17 cellular contexts compared by ENCODE assay signal in the genomic region with DNA sequence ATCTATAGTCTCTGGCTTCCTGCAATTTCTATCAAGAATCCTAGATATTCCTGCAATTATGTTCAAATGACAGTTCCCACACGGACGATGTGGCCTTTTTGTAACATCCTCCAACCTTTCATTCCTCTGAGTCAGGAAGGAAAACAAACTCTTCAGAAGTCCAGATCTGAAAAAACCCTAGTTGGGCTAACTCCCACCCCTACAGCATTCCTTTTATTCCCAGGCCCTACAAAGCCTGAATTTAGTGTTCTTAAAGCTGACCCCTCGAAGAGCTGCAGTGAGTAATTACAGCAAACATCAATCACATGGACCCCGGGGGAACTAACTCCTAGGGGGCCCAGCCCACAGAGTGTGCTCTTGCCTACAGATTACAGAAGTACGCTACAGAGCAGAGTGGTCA.
A peak's percentile ranks its signal among the peaks of the same experiment; 100 is the strongest.
DNase-seq lines count a peak whose midpoint lies in the region; ATAC-seq and TF ChIP-seq lines count a peak whose summit lies in the region.
"Had no signal": no experiment of that assay in that cellular context is flagged by ENCODE, and none has a peak within 500 bp of the region (broad histone marks: within the 10 kb centered on the region; RNA-seq: fewer than 3 reads in every experiment).

No MANE protein-coding gene starts in this region.

- ATAC-seq in activated naive CD4-positive, alpha-beta T cell treated with anti-CD3 and anti-CD28 coated beads, Interleukin-2, amount 50 U/mL, for 72 hours, result no peak
- ATAC-seq: HCT116; stimulated activated naive B cell treated with anti-CD40 and anti-IgM and Interleukin-4, amounts not matched to agents 10 μg/mL and 1 μg/mL and 100 μg/mL, for 72 hours had no signal

- H3K27ac Mint-ChIP-seq in activated naive CD4-positive, alpha-beta T cell treated with anti-CD3 and anti-CD28 coated beads, Interleukin-2, amount 50 U/mL, for 72 hours, result peak overlapping the region; percentile 33 to 69
- peak overlapping the region; percentile 67 for H3K27ac Mint-ChIP-seq in progenitor cell of endocrine pancreas
- H3K27ac Mint-ChIP-seq in endothelial cell (ENCODE audit: unreplicated experiment), result no peak overlapping the region
- H3K27ac Mint-ChIP-seq: stimulated activated naive B cell treated with anti-CD40 and anti-IgM and Interleukin-4, amounts not matched to agents 10 μg/mL and 1 μg/mL and 100 μg/mL, for 72 hours had no signal

- peaks cover 23% of the 10 kb centered on the region for H3K36me3 ChIP-seq in ectodermal cell (ENCODE audit: control insufficient read depth, insufficient read depth, low read length)
- no peaks in the 10 kb centered on the region for H3K36me3 ChIP-seq in hepatocyte (replicated peaks; ENCODE audit: insufficient read depth, low read depth)
- H3K36me3 ChIP-seq: WERI-Rb-1 had no signal

- no peak overlapping the region for H3K4me2 ChIP-seq in hepatocyte
- H3K4me2 ChIP-seq: smooth muscle cell had no signal

- no peaks in the 10 kb centered on the region for H3K27me3 Mint-ChIP-seq in progenitor cell of endocrine pancreas
- peaks cover 5% of the 10 kb centered on the region for H3K27me3 Mint-ChIP-seq in endothelial cell (ENCODE audit: unreplicated experiment)
- H3K27me3 Mint-ChIP-seq: central memory CD8-positive, alpha-beta T cell; stimulated activated naive B cell treated with anti-CD40 and anti-IgM and Interleukin-4, amounts not matched to agents 10 μg/mL and 1 μg/mL and 100 μg/mL, for 72 hours had no signal

- H3K4me1 Mint-ChIP-seq in progenitor cell of endocrine pancreas (ENCODE audit: low read depth), result peaks cover 46% of the 10 kb centered on the region
- peaks cover 17% of the 10 kb centered on the region for H3K4me1 Mint-ChIP-seq in endothelial cell (ENCODE audit: unreplicated experiment)

- no peaks in the 10 kb centered on the region for H3K9me3 Mint-ChIP-seq in activated naive CD4-positive, alpha-beta T cell treated with anti-CD3 and anti-CD28 coated beads, Interleukin-2, amount 50 U/mL, for 72 hours
- H3K9me3 Mint-ChIP-seq in progenitor cell of endocrine pancreas (ENCODE audit: low read depth) (peaks cover 1% of the 10 kb centered on the region), endothelial cell (ENCODE audit: unreplicated experiment) (no peaks in the 10 kb centered on the region)
- H3K9me3 Mint-ChIP-seq: central memory CD8-positive, alpha-beta T cell had no signal

- DNase-seq in activated naive CD4-positive, alpha-beta T cell treated with anti-CD3 and anti-CD28 coated beads, Interleukin-2, amount 50 U/mL, for 72 hours (ENCODE audit: low spot score in 2 of 2), result no peak
- no peak for DNase-seq in activated naive CD4-positive, alpha-beta T cell treated with anti-CD3 and anti-CD28 coated beads, Interleukin-2, amount 50 U/mL, for 16 hours
- peak; percentile 18 for DNase-seq in NCI-H69 (lab: John Stamatoyannopoulos, UW)
- DNase-seq in progenitor cell of endocrine pancreas (ENCODE audit: low spot score, unreplicated experiment), result no peak
- DNase-seq in hepatocyte (ENCODE audit: low spot score), result no peak
- no peak for DNase-seq in endothelial cell (ENCODE audit: low spot score)
- DNase-seq in DMS79 (lab: John Stamatoyannopoulos, UW), result no peak
- DNase-seq: midbrain; NCI-H2107; NCI-H82; stimulated activated naive B cell treated with anti-CD40 and anti-IgM and Interleukin-4, amounts not matched to agents 10 μg/mL and 1 μg/mL and 100 μg/mL, for 72 hours; SW 1271; WERI-Rb-1 had no signal

- H3K79me2 ChIP-seq in hepatocyte, result peaks cover 2% of the 10 kb centered on the region

- H3K4me1 ChIP-seq in ectodermal cell (ENCODE audit: control insufficient read depth, insufficient read depth, low read length) (peaks cover 7% of the 10 kb centered on the region), hepatocyte (ENCODE audit: insufficient read depth) (peaks cover 19% of the 10 kb centered on the region)

- no peak overlapping the region for H2AFZ ChIP-seq in hepatocyte

- H3K4me3 ChIP-seq in ectodermal cell (ENCODE audit: insufficient read depth, low read depth, low read length) (no peak overlapping the region), hepatocyte (no peak overlapping the region)
- H3K4me3 ChIP-seq: smooth muscle cell had no signal

- no peak for TF ChIP-seq CTCF in progenitor cell of endocrine pancreas (IDR thresholded peaks at IDR 0.05; ENCODE audit: unreplicated experiment)
- no peak for TF ChIP-seq CTCF in hepatocyte (IDR thresholded peaks at IDR 0.05; ENCODE audit: poor library complexity)
- TF ChIP-seq CTCF in endothelial cell (IDR thresholded peaks at IDR 0.05; ENCODE audit: unreplicated experiment), result no peak

- H3K27ac ChIP-seq in ectodermal cell (ENCODE audit: insufficient read depth, low read depth, low read length, poor library complexity, severe bottlenecking) (peak overlapping the region; percentile 31), hepatocyte (no peak overlapping the region)
- H3K27ac ChIP-seq: WERI-Rb-1 had no signal

- H3K27me3 ChIP-seq in ectodermal cell (ENCODE audit: control insufficient read depth, insufficient read depth, low read length, poor library complexity, severe bottlenecking) (no peaks in the 10 kb centered on the region), hepatocyte (no peaks in the 10 kb centered on the region)

- H3K4me3 Mint-ChIP-seq in progenitor cell of endocrine pancreas (ENCODE audit: low read depth), result no peak overlapping the region
- H3K4me3 Mint-ChIP-seq in endothelial cell (ENCODE audit: unreplicated experiment), result no peak overlapping the region
- H3K4me3 Mint-ChIP-seq: central memory CD8-positive, alpha-beta T cell; stimulated activated naive B cell treated with anti-CD40 and anti-IgM and Interleukin-4, amounts not matched to agents 10 μg/mL and 1 μg/mL and 100 μg/mL, for 72 hours had no signal

- H3K9me3 ChIP-seq in ectodermal cell (ENCODE audit: control insufficient read depth, low read length) (no peaks in the 10 kb centered on the region), hepatocyte (ENCODE audit: low read depth) (no peaks in the 10 kb centered on the region)

- no peaks in the 10 kb centered on the region for H3K9me2 ChIP-seq in hepatocyte (replicated peaks; ENCODE audit: insufficient read depth)

- H4K20me1 ChIP-seq in hepatocyte (ENCODE audit: insufficient read depth, poor library complexity, severe bottlenecking), result no peaks in the 10 kb centered on the region

- H3K36me3 Mint-ChIP-seq in activated naive CD4-positive, alpha-beta T cell treated with anti-CD3 and anti-CD28 coated beads, Interleukin-2, amount 50 U/mL, for 72 hours, result peaks cover 5 to 11% of the 10 kb centered on the region in 2 donors
- H3K36me3 Mint-ChIP-seq in progenitor cell of endocrine pancreas (ENCODE audit: insufficient read depth) (peaks cover 63% of the 10 kb centered on the region), endothelial cell (ENCODE audit: low read depth, unreplicated experiment) (peaks cover 51% of the 10 kb centered on the region)

- 9 to 13% methylated on average over 5 of the region's 5 CpGs for WGBS in ectodermal cell, 2 experiments
- 42% methylated on average over 5 of the region's 5 CpGs for WGBS in hepatocyte (ENCODE audit: low lambda C conversion rate, missing lambda C conversion rate)
